Comparison of ENCODE assay signal across 10 cellular contexts in genomic region chr4:39706334-39706733, GRCh38. TPM values are rescaled to one million over a fixed set of nuclear protein-coding genes. Genes with fewer than 3 reads are reported as not detected.
A peak's percentile ranks its signal among the peaks of the same experiment; 100 is the strongest.
DNase-seq lines count a peak whose midpoint lies in the region; ATAC-seq, FAIRE-seq and TF ChIP-seq lines count a peak whose summit lies in the region.
"Had no signal": no experiment of that assay in that cellular context is flagged by ENCODE, and none has a peak within 500 bp of the region (broad histone marks: within the 10 kb centered on the region; RNA-seq: fewer than 3 reads in every experiment).

No MANE protein-coding gene starts in this region.

- WGBS in stomach, 5 donors, result 40 to 73% (median 66%) methylated on average over 6 of the region's 6 CpGs

- TF ChIP-seq CTCF in HCT116 (IDR thresholded peaks at IDR 0.05 in 2 of 3, conservative IDR thresholded peaks at IDR 0.05 in 1 of 3; ENCODE audit: borderline replicate concordance in 1 of 3, insufficient read depth in 1 of 3, low read depth in 2 of 3, low read length in 2 of 3), result no peak
- TF ChIP-seq CTCF in VCaP (conservative IDR thresholded peaks at IDR 0.05), result no peak
- TF ChIP-seq CTCF in left ventricle myocardium inferior (IDR thresholded peaks at IDR 0.05; ENCODE audit: borderline replicate concordance), result no peak
- no peak for TF ChIP-seq CTCF in stomach (IDR thresholded peaks at IDR 0.05)

- H3K4me1 ChIP-seq in HCT116 (ENCODE audit: control insufficient read depth in 1 of 2, insufficient read depth in 2 of 2, low read length in 2 of 2) (peaks cover 30 to 39% of the 10 kb centered on the region in 2 experiments), left ventricle myocardium inferior (peaks cover 42% of the 10 kb centered on the region), stomach (peaks cover 24 to 75% (median 49%) of the 10 kb centered on the region in 4 donors)

- H3K9me3 ChIP-seq in HCT116 (ENCODE audit: control insufficient read depth in 1 of 2, insufficient read depth in 1 of 2, low read depth in 1 of 2, low read length in 2 of 2) (no peaks in the 10 kb centered on the region), left ventricle myocardium inferior (replicated peaks) (no peaks in the 10 kb centered on the region), stomach (no peaks in the 10 kb centered on the region)
- H3K9me3 ChIP-seq: neutrophil had no signal

- no peaks in the 10 kb centered on the region for H3K27me3 ChIP-seq in HCT116 (ENCODE audit: insufficient read depth, low read length)
- H3K27me3 ChIP-seq in left ventricle myocardium inferior (ENCODE audit: low read depth), result no peaks in the 10 kb centered on the region
- no peaks in the 10 kb centered on the region for H3K27me3 ChIP-seq in stomach
- H3K27me3 ChIP-seq: neutrophil had no signal

- BruUV-seq in HCT116 (replicated peaks; lab: Mats Ljungman, UMichigan), result no TSS peak

- POLR2A ChIA-PET in HCT116 (lab: Charles Lee), result interaction anchor here (0.8 kb wide), 1 partner anchor 8 kb away, joined by 3 read pairs; the partner anchor contains the start of gene UBE2K

- H3K9ac ChIP-seq in HCT116 (ENCODE audit: low read length), result peak overlapping the region; percentile 15

- H3K4me3 ChIP-seq in HCT116 (replicated peaks in 1 of 2; ENCODE audit: low read depth in 1 of 2, low read length in 2 of 2) (0 out of 4 replicates have a peak overlapping the region, but pooled peaks of 1 of the 2 experiments have one; percentile 2), left ventricle myocardium inferior (no peak overlapping the region), stomach (no peak overlapping the region)

- intact Hi-C loops in HCT116 (cut with micrococcal nuclease) (no loop called here), left ventricle myocardium inferior (cut with micrococcal nuclease) (no loop called here), stomach (cut with DNase I; ENCODE audit: low total_unique reads) (no loop called here)

- peaks cover 100% of the 10 kb centered on the region for H3K79me2 ChIP-seq in HCT116 (ENCODE audit: insufficient read depth, low read length)

- TF ChIP-seq EP300 in stomach (IDR thresholded peaks at IDR 0.05), result no peak

- H3K36me3 ChIP-seq in HCT116 (ENCODE audit: control insufficient read depth in 1 of 2, insufficient read depth in 2 of 2, low read length in 2 of 2) (peaks cover 7 to 8% of the 10 kb centered on the region in 2 experiments; a peak in 3 of 4 replicates), left ventricle myocardium inferior (no peaks in the 10 kb centered on the region), stomach (peaks cover 7 to 14% (median 13%) of the 10 kb centered on the region in 4 donors)
- H3K36me3 ChIP-seq: neutrophil had no signal

- peak overlapping the region; percentile 57 for H3K27ac ChIP-seq in HCT116 (ENCODE audit: low read depth, low read length)
- peak overlapping the region; percentile 17; the same call in 1 of the 2 replicates for H3K27ac ChIP-seq in VCaP
- H3K27ac ChIP-seq in left ventricle myocardium inferior (replicated peaks), result peak overlapping the region; percentile 56
- peak overlapping the region in 4 of 5 donors; percentile 33 to 58 (median 52) for H3K27ac ChIP-seq in stomach
- H3K27ac ChIP-seq: neutrophil had no signal

- peak; percentile 71 for ATAC-seq in HCT116

- peak overlapping the region; percentile 49 for H3K4me2 ChIP-seq in HCT116 (ENCODE audit: low read length)

- no peak overlapping the region for H2AFZ ChIP-seq in HCT116 (ENCODE audit: low read depth, low read length, poor library complexity, severe bottlenecking)

- no peak for FAIRE-seq in H54 (lab: Jason Lieb, UNC)
- FAIRE-seq: H1 had no signal

- peak; percentile 51 for DNase-seq in HCT116 (ENCODE audit: low read depth, low spot score)
- DNase-seq in left ventricle myocardium inferior, result peak; percentile 30
- DNase-seq in stomach, result peak; percentile 77
- DNase-seq in H54 (ENCODE audit: insufficient read length, low spot score), result no peak
- DNase-seq in retina, result no peak
- DNase-seq in pons (ENCODE audit: low spot score), result no peak
- DNase-seq: RPMI8226 had no signal

- CTCF ChIA-PET in HCT116 (lab: Charles Lee), result no interaction called here

- no peak for TF ChIP-seq RAD21 in HCT116 (IDR thresholded peaks at IDR 0.05; ENCODE audit: low read depth)

- H3K9me2 ChIP-seq in HCT116 (ENCODE audit: insufficient read depth), result no peaks in the 10 kb centered on the region

- TF ChIP-seq POLR2A in HCT116 (IDR thresholded peaks at IDR 0.05; ENCODE audit: borderline replicate concordance, extremely low read depth, insufficient read depth, insufficient read length), result no peak
- TF ChIP-seq POLR2A in stomach (IDR thresholded peaks at IDR 0.05), result no peak
- TF ChIP-seq POLR2A in H54 (IDR thresholded peaks at IDR 0.05; ENCODE audit: low read depth, low read length), result no peak

- RAD21 ChIA-PET in HCT116 (lab: Charles Lee; ENCODE audit: low non-redundant PET in 1 of 2, low total read pairs in 2 of 2, uncharacterized antibody in 2 of 2, unreplicated experiment in 2 of 2), result no interaction called here

- H4K20me1 ChIP-seq in HCT116 (ENCODE audit: insufficient read depth), result peaks cover 38% of the 10 kb centered on the region; the same call in 1 of the 2 replicates

TF ChIP-seq in HCT116, 20 proteins besides CTCF, POLR2A, EP300 and RAD21:
- TF ChIP-seq SP1 (IDR thresholded peaks at IDR 0.05; ENCODE audit: low read depth), result no peak
- no peak for TF ChIP-seq ATF3 (IDR thresholded peaks at IDR 0.05)
- no peak for TF ChIP-seq ZBTB33 (IDR thresholded peaks at IDR 0.05; ENCODE audit: extremely low read depth, insufficient replicate concordance, low read length)
- TF ChIP-seq ZFX (IDR thresholded peaks at IDR 0.05), result no peak
- TF ChIP-seq JUND (IDR thresholded peaks at IDR 0.05), result no peak
- peak; percentile 32 for TF ChIP-seq YY1 (IDR thresholded peaks at IDR 0.05; ENCODE audit: extremely low read depth, insufficient replicate concordance, low read depth, low read length)
- no peak for TF ChIP-seq ZNF274 (IDR thresholded peaks at IDR 0.05; ENCODE audit: low read depth, low read length)
- no peak for TF ChIP-seq EZH2phosphoT487 (IDR thresholded peaks at IDR 0.05; ENCODE audit: borderline replicate concordance)
- TF ChIP-seq EGR1 (IDR thresholded peaks at IDR 0.05; ENCODE audit: low read depth), result no peak
- TF ChIP-seq POLR2AphosphoS5 (IDR thresholded peaks at IDR 0.05; ENCODE audit: low read depth, low read length), result peak; percentile 39; the same call in 1 of the 2 replicates

RNA-seq across cellular contexts. Expression of gene UBE2K, which starts 8.4 kb away (rescaled TPM):
- total RNA-seq in HCT116 (2021; ENCODE audit: unreplicated experiment) (126 TPM), left ventricle myocardium inferior (54.4 TPM), stomach (100 to 1,000 TPM in 1 of 5 donors, 10 to 100 TPM in 3, 1 to 10 TPM in 1; 7.0 to 187 (median 68.3) TPM)
- 86.3 and 91.4 TPM in 2 replicates for polyA plus RNA-seq in HCT116 (2012)
- 10 to 100 TPM; 23.8 to 30.1 (median 24.1) TPM for polyA plus RNA-seq in stomach

Comparison
In these comparisons a context has a peak if more than half of its experiments do, and no peak if none do; other contexts are left out.
1. DNase-seq: peak in HCT116 (single experiment), left ventricle myocardium inferior (single experiment) and stomach (single experiment); none in H54 (single experiment), retina (single experiment) and pons (single experiment).
2. Peak in every context shown above with its lines, with median percentiles within 50 percentile points of each other: H3K27ac ChIP-seq.